ENCODE assay signal across 1 cellular context in the genomic region with DNA sequence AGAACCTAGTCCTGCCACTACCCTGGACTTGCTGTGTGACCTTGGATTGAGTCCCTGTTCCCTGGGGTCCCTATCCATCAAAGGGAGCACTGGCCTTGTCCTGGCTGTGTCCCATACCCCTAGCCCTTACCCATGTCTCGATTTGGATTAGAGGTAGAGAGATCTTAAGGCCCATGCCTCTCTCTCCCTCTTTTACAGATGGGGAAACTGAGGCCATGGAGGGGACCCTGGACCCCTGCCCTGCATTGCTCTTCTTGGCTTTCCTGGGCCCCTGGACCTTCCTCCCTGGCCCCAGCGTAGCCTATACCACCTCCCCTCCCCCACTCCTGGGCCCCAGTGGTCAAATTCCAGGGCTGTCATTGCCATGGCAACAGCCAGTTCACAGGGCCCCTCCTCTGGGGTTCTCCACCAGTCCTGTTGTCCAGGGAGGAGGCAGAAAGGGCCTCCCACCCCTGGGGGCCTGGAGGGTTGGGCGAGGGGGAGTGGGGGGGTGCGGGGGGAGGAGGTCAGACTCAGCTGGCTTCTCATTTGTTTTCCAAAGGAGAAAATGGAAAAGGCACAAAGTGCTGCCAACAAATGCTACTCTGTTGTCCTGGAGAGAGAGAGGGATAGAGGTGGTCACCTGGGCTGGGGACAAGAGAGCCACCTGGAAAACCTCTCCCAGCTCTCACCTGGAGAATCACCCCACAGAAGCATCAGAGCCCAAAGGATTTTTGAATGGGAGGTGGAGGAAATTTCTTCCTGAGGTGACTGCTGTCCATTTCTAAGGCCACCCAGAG.
TF ChIP-seq lines count a peak whose summit lies in the region.

No MANE protein-coding gene starts in this region.

TF ChIP-seq in HepG2, 621 proteins besides CTCF, POLR2A, EP300 and RAD21 (continued from another document and continues in another):
- TF ChIP-seq ZNF589 (CRISPR knock-in tag; conservative IDR thresholded peaks at IDR 0.05) (no peak; the same call in 1 of the 2 replicates), ZBTB42 (CRISPR knock-in tag; IDR thresholded peaks at IDR 0.05) (no peak), ZNF30 (CRISPR knock-in tag; IDR thresholded peaks at IDR 0.05) (no peak), RNF2 (conservative IDR thresholded peaks at IDR 0.05; ENCODE audit: low read depth) (no peak), HNF4A (CRISPR knock-in tag; IDR thresholded peaks at IDR 0.05) (peak; percentile 95), ZNF773 (CRISPR knock-in tag; IDR thresholded peaks at IDR 0.05; ENCODE audit: borderline replicate concordance) (no peak), SP2 (CRISPR knock-in tag; IDR thresholded peaks at IDR 0.05) (no peak), KLF9 (CRISPR knock-in tag; IDR thresholded peaks at IDR 0.05; ENCODE audit: low read depth) (no peak), BORCS8-MEF2B (CRISPR knock-in tag; IDR thresholded peaks at IDR 0.05) (peak; percentile 37; the same call in 1 of the 2 replicates), POLR2G (IDR thresholded peaks at IDR 0.05; ENCODE audit: low read depth, low read length) (0 out of 2 replicates have a peak, but pooled peaks have one; percentile 27), HDAC2 (CRISPR knock-in tag; IDR thresholded peaks at IDR 0.05) (peak; percentile 73; the same call in 1 of the 2 replicates), ZNF772 (CRISPR knock-in tag; IDR thresholded peaks at IDR 0.05) (no peak; the same call in 1 of the 2 replicates), ZNF558 (CRISPR knock-in tag; IDR thresholded peaks at IDR 0.05; ENCODE audit: borderline replicate concordance) (no peak), PHF5A (CRISPR knock-in tag; IDR thresholded peaks at IDR 0.05; ENCODE audit: low read depth, unreplicated experiment) (no peak), HMGA1 (CRISPR knock-in tag; conservative IDR thresholded peaks at IDR 0.05) (no peak), ZFP1 (CRISPR knock-in tag; IDR thresholded peaks at IDR 0.05) (no peak), TBX2 (CRISPR knock-in tag; IDR thresholded peaks at IDR 0.05; ENCODE audit: borderline replicate concordance) (peak; percentile 65; the same call in 1 of the 2 replicates), ZFP36L1 (CRISPR knock-in tag; IDR thresholded peaks at IDR 0.05) (no peak), NR2F1 (CRISPR knock-in tag; IDR thresholded peaks at IDR 0.05) (peak; percentile 28 to 33; a peak in 2 of 4 replicates)
- TF ChIP-seq, protein P1, sequence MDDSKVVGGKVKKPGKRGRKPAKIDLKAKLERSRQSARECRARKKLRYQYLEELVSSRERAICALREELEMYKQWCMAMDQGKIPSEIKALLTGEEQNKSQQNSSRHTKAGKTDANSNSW (CRISPR knock-in tag; IDR thresholded peaks at IDR 0.05; ENCODE audit: borderline replicate concordance), result no peak
- TF ChIP-seq, protein P2, sequence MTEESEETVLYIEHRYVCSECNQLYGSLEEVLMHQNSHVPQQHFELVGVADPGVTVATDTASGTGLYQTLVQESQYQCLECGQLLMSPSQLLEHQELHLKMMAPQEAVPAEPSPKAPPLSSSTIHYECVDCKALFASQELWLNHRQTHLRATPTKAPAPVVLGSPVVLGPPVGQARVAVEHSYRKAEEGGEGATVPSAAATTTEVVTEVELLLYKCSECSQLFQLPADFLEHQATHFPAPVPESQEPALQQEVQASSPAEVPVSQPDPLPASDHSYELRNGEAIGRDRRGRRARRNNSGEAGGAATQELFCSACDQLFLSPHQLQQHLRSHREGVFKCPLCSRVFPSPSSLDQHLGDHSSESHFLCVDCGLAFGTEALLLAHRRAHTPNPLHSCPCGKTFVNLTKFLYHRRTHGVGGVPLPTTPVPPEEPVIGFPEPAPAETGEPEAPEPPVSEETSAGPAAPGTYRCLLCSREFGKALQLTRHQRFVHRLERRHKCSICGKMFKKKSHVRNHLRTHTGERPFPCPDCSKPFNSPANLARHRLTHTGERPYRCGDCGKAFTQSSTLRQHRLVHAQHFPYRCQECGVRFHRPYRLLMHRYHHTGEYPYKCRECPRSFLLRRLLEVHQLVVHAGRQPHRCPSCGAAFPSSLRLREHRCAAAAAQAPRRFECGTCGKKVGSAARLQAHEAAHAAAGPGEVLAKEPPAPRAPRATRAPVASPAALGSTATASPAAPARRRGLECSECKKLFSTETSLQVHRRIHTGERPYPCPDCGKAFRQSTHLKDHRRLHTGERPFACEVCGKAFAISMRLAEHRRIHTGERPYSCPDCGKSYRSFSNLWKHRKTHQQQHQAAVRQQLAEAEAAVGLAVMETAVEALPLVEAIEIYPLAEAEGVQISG (CRISPR knock-in tag; IDR thresholded peaks at IDR 0.05), result no peak
- TF ChIP-seq, protein P3, sequence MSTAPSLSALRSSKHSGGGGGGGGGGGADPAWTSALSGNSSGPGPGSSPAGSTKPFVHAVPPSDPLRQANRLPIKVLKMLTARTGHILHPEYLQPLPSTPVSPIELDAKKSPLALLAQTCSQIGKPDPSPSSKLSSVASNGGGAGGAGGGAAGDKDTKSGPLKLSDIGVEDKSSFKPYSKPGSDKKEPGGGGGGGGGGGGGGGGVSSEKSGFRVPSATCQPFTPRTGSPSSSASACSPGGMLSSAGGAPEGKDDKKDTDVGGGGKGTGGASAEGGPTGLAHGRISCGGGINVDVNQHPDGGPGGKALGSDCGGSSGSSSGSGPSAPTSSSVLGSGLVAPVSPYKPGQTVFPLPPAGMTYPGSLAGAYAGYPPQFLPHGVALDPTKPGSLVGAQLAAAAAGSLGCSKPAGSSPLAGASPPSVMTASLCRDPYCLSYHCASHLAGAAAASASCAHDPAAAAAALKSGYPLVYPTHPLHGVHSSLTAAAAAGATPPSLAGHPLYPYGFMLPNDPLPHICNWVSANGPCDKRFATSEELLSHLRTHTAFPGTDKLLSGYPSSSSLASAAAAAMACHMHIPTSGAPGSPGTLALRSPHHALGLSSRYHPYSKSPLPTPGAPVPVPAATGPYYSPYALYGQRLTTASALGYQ (CRISPR knock-in tag; IDR thresholded peaks at IDR 0.05), result peak; percentile 34; the same call in 1 of the 2 replicates
- TF ChIP-seq, protein P4, sequence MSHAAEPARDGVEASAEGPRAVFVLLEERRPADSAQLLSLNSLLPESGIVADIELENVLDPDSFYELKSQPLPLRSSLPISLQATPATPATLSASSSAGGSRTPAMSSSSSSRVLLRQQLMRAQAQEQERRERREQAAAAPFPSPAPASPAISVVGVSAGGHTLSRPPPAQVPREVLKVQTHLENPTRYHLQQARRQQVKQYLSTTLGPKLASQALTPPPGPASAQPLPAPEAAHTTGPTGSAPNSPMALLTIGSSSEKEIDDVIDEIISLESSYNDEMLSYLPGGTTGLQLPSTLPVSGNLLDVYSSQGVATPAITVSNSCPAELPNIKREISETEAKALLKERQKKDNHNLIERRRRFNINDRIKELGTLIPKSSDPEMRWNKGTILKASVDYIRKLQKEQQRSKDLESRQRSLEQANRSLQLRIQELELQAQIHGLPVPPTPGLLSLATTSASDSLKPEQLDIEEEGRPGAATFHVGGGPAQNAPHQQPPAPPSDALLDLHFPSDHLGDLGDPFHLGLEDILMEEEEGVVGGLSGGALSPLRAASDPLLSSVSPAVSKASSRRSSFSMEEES (CRISPR knock-in tag; IDR thresholded peaks at IDR 0.05), result no peak
- TF ChIP-seq, protein P5, sequence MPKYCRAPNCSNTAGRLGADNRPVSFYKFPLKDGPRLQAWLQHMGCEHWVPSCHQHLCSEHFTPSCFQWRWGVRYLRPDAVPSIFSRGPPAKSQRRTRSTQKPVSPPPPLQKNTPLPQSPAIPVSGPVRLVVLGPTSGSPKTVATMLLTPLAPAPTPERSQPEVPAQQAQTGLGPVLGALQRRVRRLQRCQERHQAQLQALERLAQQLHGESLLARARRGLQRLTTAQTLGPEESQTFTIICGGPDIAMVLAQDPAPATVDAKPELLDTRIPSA (CRISPR knock-in tag; IDR thresholded peaks at IDR 0.05; ENCODE audit: borderline replicate concordance), result no peak
- TF ChIP-seq, protein P6, sequence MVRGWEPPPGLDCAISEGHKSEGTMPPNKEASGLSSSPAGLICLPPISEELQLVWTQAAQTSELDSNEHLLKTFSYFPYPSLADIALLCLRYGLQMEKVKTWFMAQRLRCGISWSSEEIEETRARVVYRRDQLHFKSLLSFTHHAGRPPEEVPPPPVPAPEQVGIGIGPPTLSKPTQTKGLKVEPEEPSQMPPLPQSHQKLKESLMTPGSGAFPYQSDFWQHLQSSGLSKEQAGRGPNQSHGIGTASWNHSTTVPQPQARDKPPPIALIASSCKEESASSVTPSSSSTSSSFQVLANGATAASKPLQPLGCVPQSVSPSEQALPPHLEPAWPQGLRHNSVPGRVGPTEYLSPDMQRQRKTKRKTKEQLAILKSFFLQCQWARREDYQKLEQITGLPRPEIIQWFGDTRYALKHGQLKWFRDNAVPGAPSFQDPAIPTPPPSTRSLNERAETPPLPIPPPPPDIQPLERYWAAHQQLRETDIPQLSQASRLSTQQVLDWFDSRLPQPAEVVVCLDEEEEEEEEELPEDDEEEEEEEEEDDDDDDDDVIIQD (CRISPR knock-in tag; IDR thresholded peaks at IDR 0.05; ENCODE audit: low read depth), result no peak
- TF ChIP-seq, protein P7, sequence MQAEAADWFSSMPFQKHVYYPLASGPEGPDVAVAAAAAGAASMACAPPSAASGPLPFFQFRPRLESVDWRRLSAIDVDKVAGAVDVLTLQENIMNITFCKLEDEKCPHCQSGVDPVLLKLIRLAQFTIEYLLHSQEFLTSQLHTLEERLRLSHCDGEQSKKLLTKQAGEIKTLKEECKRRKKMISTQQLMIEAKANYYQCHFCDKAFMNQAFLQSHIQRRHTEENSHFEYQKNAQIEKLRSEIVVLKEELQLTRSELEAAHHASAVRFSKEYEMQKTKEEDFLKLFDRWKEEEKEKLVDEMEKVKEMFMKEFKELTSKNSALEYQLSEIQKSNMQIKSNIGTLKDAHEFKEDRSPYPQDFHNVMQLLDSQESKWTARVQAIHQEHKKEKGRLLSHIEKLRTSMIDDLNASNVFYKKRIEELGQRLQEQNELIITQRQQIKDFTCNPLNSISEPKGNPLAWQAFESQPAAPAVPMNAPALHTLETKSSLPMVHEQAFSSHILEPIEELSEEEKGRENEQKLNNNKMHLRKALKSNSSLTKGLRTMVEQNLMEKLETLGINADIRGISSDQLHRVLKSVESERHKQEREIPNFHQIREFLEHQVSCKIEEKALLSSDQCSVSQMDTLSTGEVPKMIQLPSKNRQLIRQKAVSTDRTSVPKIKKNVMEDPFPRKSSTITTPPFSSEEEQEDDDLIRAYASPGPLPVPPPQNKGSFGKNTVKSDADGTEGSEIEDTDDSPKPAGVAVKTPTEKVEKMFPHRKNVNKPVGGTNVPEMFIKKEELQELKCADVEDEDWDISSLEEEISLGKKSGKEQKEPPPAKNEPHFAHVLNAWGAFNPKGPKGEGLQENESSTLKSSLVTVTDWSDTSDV (CRISPR knock-in tag; IDR thresholded peaks at IDR 0.05), result no peak
- TF ChIP-seq, protein P8, sequence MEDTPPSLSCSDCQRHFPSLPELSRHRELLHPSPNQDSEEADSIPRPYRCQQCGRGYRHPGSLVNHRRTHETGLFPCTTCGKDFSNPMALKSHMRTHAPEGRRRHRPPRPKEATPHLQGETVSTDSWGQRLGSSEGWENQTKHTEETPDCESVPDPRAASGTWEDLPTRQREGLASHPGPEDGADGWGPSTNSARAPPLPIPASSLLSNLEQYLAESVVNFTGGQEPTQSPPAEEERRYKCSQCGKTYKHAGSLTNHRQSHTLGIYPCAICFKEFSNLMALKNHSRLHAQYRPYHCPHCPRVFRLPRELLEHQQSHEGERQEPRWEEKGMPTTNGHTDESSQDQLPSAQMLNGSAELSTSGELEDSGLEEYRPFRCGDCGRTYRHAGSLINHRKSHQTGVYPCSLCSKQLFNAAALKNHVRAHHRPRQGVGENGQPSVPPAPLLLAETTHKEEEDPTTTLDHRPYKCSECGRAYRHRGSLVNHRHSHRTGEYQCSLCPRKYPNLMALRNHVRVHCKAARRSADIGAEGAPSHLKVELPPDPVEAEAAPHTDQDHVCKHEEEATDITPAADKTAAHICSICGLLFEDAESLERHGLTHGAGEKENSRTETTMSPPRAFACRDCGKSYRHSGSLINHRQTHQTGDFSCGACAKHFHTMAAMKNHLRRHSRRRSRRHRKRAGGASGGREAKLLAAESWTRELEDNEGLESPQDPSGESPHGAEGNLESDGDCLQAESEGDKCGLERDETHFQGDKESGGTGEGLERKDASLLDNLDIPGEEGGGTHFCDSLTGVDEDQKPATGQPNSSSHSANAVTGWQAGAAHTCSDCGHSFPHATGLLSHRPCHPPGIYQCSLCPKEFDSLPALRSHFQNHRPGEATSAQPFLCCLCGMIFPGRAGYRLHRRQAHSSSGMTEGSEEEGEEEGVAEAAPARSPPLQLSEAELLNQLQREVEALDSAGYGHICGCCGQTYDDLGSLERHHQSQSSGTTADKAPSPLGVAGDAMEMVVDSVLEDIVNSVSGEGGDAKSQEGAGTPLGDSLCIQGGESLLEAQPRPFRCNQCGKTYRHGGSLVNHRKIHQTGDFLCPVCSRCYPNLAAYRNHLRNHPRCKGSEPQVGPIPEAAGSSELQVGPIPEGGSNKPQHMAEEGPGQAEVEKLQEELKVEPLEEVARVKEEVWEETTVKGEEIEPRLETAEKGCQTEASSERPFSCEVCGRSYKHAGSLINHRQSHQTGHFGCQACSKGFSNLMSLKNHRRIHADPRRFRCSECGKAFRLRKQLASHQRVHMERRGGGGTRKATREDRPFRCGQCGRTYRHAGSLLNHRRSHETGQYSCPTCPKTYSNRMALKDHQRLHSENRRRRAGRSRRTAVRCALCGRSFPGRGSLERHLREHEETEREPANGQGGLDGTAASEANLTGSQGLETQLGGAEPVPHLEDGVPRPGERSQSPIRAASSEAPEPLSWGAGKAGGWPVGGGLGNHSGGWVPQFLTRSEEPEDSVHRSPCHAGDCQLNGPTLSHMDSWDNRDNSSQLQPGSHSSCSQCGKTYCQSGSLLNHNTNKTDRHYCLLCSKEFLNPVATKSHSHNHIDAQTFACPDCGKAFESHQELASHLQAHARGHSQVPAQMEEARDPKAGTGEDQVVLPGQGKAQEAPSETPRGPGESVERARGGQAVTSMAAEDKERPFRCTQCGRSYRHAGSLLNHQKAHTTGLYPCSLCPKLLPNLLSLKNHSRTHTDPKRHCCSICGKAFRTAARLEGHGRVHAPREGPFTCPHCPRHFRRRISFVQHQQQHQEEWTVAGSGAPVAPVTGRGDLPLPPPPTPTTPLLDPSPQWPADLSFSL (CRISPR knock-in tag; IDR thresholded peaks at IDR 0.05), result peak; percentile 45; the same call in 1 of the 2 replicates
- TF ChIP-seq, protein P9, sequence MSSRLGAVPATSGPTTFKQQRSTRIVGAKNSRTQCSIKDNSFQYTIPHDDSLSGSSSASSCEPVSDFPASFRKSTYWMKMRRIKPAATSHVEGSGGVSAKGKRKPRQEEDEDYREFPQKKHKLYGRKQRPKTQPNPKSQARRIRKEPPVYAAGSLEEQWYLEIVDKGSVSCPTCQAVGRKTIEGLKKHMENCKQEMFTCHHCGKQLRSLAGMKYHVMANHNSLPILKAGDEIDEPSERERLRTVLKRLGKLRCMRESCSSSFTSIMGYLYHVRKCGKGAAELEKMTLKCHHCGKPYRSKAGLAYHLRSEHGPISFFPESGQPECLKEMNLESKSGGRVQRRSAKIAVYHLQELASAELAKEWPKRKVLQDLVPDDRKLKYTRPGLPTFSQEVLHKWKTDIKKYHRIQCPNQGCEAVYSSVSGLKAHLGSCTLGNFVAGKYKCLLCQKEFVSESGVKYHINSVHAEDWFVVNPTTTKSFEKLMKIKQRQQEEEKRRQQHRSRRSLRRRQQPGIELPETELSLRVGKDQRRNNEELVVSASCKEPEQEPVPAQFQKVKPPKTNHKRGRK (CRISPR knock-in tag; IDR thresholded peaks at IDR 0.05), result no peak
- TF ChIP-seq, protein P10, sequence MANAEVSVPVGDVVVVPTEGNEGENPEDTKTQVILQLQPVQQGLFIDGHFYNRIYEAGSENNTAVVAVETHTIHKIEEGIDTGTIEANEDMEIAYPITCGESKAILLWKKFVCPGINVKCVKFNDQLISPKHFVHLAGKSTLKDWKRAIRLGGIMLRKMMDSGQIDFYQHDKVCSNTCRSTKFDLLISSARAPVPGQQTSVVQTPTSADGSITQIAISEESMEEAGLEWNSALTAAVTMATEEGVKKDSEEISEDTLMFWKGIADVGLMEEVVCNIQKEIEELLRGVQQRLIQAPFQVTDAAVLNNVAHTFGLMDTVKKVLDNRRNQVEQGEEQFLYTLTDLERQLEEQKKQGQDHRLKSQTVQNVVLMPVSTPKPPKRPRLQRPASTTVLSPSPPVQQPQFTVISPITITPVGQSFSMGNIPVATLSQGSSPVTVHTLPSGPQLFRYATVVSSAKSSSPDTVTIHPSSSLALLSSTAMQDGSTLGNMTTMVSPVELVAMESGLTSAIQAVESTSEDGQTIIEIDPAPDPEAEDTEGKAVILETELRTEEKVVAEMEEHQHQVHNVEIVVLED (CRISPR knock-in tag; IDR thresholded peaks at IDR 0.05; ENCODE audit: borderline replicate concordance), result no peak
